ENCODE assay signal across 25 cellular contexts in the genomic region with DNA sequence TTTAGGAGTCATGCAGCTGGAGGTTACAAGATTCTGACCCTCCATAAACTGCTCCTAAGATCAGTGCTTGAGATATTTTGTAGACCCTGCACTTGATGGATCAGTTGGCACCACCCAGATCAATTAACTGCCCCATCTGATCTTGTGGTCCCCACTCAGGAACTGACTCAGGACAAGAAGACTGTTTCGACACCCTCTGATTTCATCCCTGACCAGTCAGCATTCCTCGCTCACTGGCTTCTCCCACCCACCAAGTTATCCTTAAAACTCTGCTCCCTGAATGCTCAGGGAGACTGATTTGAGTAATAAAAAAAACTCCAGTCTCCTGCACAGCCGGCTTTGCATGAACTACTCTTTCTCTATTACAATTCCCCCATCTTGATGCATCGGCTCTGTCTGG.
"Had no signal": no experiment of that assay in that cellular context is flagged by ENCODE, and none has a peak within 500 bp of the region (broad histone marks: within the 10 kb centered on the region; RNA-seq: fewer than 3 reads in every experiment).

No MANE protein-coding gene starts in this region.

- DNase-seq: activated CD4-positive, alpha-beta memory T cell treated with anti-CD3 and anti-CD28 coated beads, Interleukin-2, amount 10 ng/mL, durations not matched to agents 7 days and 5 days; activated CD4-positive, alpha-beta T cell treated with anti-CD3 and anti-CD28 coated beads for 1 hour; activated CD4-positive, alpha-beta T cell treated with anti-CD3 and anti-CD28 coated beads for 4 hours; activated CD4-positive, alpha-beta T cell treated with anti-CD3 and anti-CD28 coated beads, Interleukin-2, amount 10 ng/mL, durations not matched to agents 7 days and 5 days; activated CD4-positive, alpha-beta T cell treated with anti-CD3 and anti-CD28 coated beads, Interleukin-2, amount 50 U/mL, for 4 hours; activated CD8-positive, alpha-beta memory T cell treated with anti-CD3 and anti-CD28 coated beads, Interleukin-2, amount 50 U/mL, for 48 hours; activated effector memory CD4-positive, alpha-beta T cell treated with Interleukin-2 at 50 U/mL for 16 hours; activated gamma-delta T cell treated with Interleukin-2 at 50 U/mL for 16 hours; activated naive CD4-positive, alpha-beta T cell treated with anti-CD3 and anti-CD28 coated beads, Interleukin-2, amount 50 U/mL, for 16 hours; activated naive CD4-positive, alpha-beta T cell treated with Interleukin-2 at 50 U/mL for 16 hours; activated T-cell treated with anti-CD3 and anti-CD28 coated beads for 4 hours; activated T-cell treated with anti-CD3 and anti-CD28 coated beads, Interleukin-2, amount 50 U/mL, for 24 hours; amniotic stem cell; anterior cingulate cortex; body of pancreas; caudate nucleus; cerebellar nuclear complex; colonic mucosa; dorsolateral prefrontal cortex; effector memory CD4-positive, alpha-beta T cell; endodermal cell; head of caudate nucleus; T-helper 1 cell; T-helper 17 cell; T1000 had no signal

- H3K4me3 ChIP-seq: body of pancreas, colonic mucosa, dorsolateral prefrontal cortex had no signal
